ENCODE assay signal across 13 cellular contexts in genomic region chr7:102042016-102042656, GRCh38.
A peak's percentile ranks its signal among the peaks of the same experiment; 100 is the strongest.
DNase-seq lines count a peak whose midpoint lies in the region; TF ChIP-seq lines count a peak whose summit lies in the region.
"Had no signal": no experiment of that assay in that cellular context is flagged by ENCODE, and none has a peak within 500 bp of the region (broad histone marks: within the 10 kb centered on the region; RNA-seq: fewer than 3 reads in every experiment).

No MANE protein-coding gene starts in this region.

- TF ChIP-seq CTCF in AG10803 (conservative IDR thresholded peaks at IDR 0.05; ENCODE audit: low read length) = no peak
- TF ChIP-seq CTCF in cardiac fibroblast (IDR thresholded peaks at IDR 0.05; ENCODE audit: low read depth, low read length) = no peak

- POLR2A ChIA-PET in HEK293T (lab: Yijun Ruan, JAX) = no interaction called here

- DNase-seq in AG10803 (ENCODE audit: low read depth) (peak; percentile 52), M059J (ENCODE audit: low read depth) (peak; percentile 84), cardiac fibroblast (ENCODE audit: low read depth in 2 of 2) (peak; percentile 51 to 79), lung microvascular endothelial cell (ENCODE audit: low read depth in 2 of 2) (peak; percentile 28 to 68), NOMO-1 treated with DMSO at 0.1 percent for 48 hours (lab: John Stamatoyannopoulos, UW; ENCODE audit: unreplicated experiment) (no peak), GM19238 (ENCODE audit: insufficient read length, low spot score) (no peak), HEK293T (ENCODE audit: extremely low spot score) (no peak), SKM-1 treated with dmso at 0.1 percent for 144 hours (lab: John Stamatoyannopoulos, UW; ENCODE audit: unreplicated experiment) (no peak)
- DNase-seq: activated CD4-positive, alpha-beta T cell treated with anti-CD3 and anti-CD28 coated beads, Interleukin-2, amount 10 ng/mL, durations not matched to agents 24 days and 14 days; activated naive CD4-positive, alpha-beta T cell; left colon; NCI-H446 had no signal

- H3K4me3 ChIP-seq in AG10803 (ENCODE audit: low read length) (no peak overlapping the region), cardiac fibroblast (replicated peaks in 1 of 2; ENCODE audit: low read depth in 2 of 2, low read length in 2 of 2) (no peak overlapping the region)
- H3K4me3 ChIP-seq: SK-N-MC had no signal

- CTCF ChIA-PET in HEK293T (lab: Yijun Ruan, JAX) = no interaction called here

TF ChIP-seq in HEK293T, 16 proteins besides CTCF, POLR2A, EP300 and RAD21:
- TF ChIP-seq L3MBTL2 (conservative IDR thresholded peaks at IDR 0.05) (no peak), ZNF384 (IDR thresholded peaks at IDR 0.05) (no peak), PKNOX1 (IDR thresholded peaks at IDR 0.05) (no peak)

Comparison
In these comparisons a context has a peak if more than half of its experiments do, and no peak if none do; other contexts are left out.
1. DNase-seq: peak in AG10803 (single experiment), M059J (single experiment), cardiac fibroblast (2 of 2) and lung microvascular endothelial cell (2 of 2); none in NOMO-1 treated with DMSO at 0.1 percent for 48 hours (single experiment), GM19238 (single experiment), HEK293T (single experiment) and SKM-1 treated with dmso at 0.1 percent for 144 hours (single experiment).